10 cellular contexts compared by ENCODE assay signal in genomic region chr12:104459556-104459909, GRCh38. TPM values are rescaled to one million over a fixed set of nuclear protein-coding genes. Genes with fewer than 3 reads are reported as not detected.
DNase-seq lines count a peak whose midpoint lies in the region; ATAC-seq and TF ChIP-seq lines count a peak whose summit lies in the region.
"Had no signal": no experiment of that assay in that cellular context is flagged by ENCODE, and none has a peak within 500 bp of the region (broad histone marks: within the 10 kb centered on the region; RNA-seq: fewer than 3 reads in every experiment).

No MANE protein-coding gene starts in this region.

- H3K27me3 ChIP-seq in right atrium auricular region (no peaks in the 10 kb centered on the region), brain microvascular endothelial cell (replicated peaks) (no peaks in the 10 kb centered on the region), mononuclear cell (ENCODE audit: insufficient read depth, low read length) (no peaks in the 10 kb centered on the region), vagina (no peaks in the 10 kb centered on the region)

- ATAC-seq in left ventricle myocardium superior: no peak

- no peak for TF ChIP-seq POLR2A in vagina (IDR thresholded peaks at IDR 0.05)

- peak overlapping the region in 1 of 2 donors; percentile 94 for H3K4me3 ChIP-seq in right atrium auricular region
- H3K4me3 ChIP-seq in brain microvascular endothelial cell (ENCODE audit: low read depth, low read length): peak overlapping the region; percentile 91
- H3K4me3 ChIP-seq in mononuclear cell (ENCODE audit: low read length): peak overlapping the region; percentile 100
- peak overlapping the region; percentile 69 to 90 for H3K4me3 ChIP-seq in vagina

- H3K4me1 ChIP-seq in right atrium auricular region (peaks cover 0 to 51% of the 10 kb centered on the region in 2 donors), mononuclear cell (ENCODE audit: insufficient read depth, low read length) (peaks cover 64% of the 10 kb centered on the region), vagina (peaks cover 30% of the 10 kb centered on the region)

- peak overlapping the region; percentile 90 to 92 for H3K27ac ChIP-seq in right atrium auricular region
- H3K27ac ChIP-seq in brain microvascular endothelial cell: no peak overlapping the region
- H3K27ac ChIP-seq in vagina: peak overlapping the region; percentile 82

- H3K9me3 ChIP-seq in right atrium auricular region (no peaks in the 10 kb centered on the region), mononuclear cell (ENCODE audit: low read depth, low read length) (no peaks in the 10 kb centered on the region), vagina (no peaks in the 10 kb centered on the region)

- in situ Hi-C loops in brain microvascular endothelial cell (cut with HindIII; ENCODE audit: low pct_ligation_motif_present, low sequenced_read_pairs): no loop called here

- intact Hi-C loops in left ventricle myocardium superior (cut with micrococcal nuclease) (no loop called here), vagina (cut with DNase I) (no loop called here)

- H3K36me3 ChIP-seq in right atrium auricular region (no peaks in the 10 kb centered on the region), brain microvascular endothelial cell (replicated peaks) (no peaks in the 10 kb centered on the region), vagina (no peaks in the 10 kb centered on the region)

- TF ChIP-seq CTCF in right atrium auricular region (IDR thresholded peaks at IDR 0.05): no peak
- no peak for TF ChIP-seq CTCF in brain microvascular endothelial cell (IDR thresholded peaks at IDR 0.05; ENCODE audit: low read depth, low read length, missing control alignments)
- TF ChIP-seq CTCF in vagina (IDR thresholded peaks at IDR 0.05): no peak

- no peak for DNase-seq in right atrium auricular region (ENCODE audit: low spot score)
- no peak for DNase-seq in left ventricle myocardium superior
- no peak for DNase-seq in brain microvascular endothelial cell
- DNase-seq in vagina (ENCODE audit: extremely low spot score in 2 of 2): no peak
- DNase-seq in OCI-M2 (lab: John Stamatoyannopoulos, UW; ENCODE audit: unreplicated experiment): no peak
- DNase-seq in activated effector memory CD4-positive, alpha-beta T cell treated with anti-CD3 and anti-CD28 coated beads, Interleukin-2, amount 50 U/mL, for 16 hours: no peak
- no peak for DNase-seq in COLO668 (lab: John Stamatoyannopoulos, UW; ENCODE audit: unreplicated experiment)
- DNase-seq: activated CD8-positive, alpha-beta memory T cell treated with anti-CD3 and anti-CD28 coated beads, Interleukin-2, amount 50 U/mL, for 4 hours; DMS153 had no signal

RNA-seq across cellular contexts. Expression of gene CHST11, which starts 2.8 kb away (rescaled TPM):
- total RNA-seq in right atrium auricular region (10 to 100 TPM in 1 of 2 donors, 1 to 10 TPM in 1; 7.8 to 11.9 TPM), left ventricle myocardium superior (3.4 TPM), mononuclear cell (83.7 TPM), vagina (40.0 TPM)
